8 cellular contexts compared by ENCODE assay signal in the genomic region with DNA sequence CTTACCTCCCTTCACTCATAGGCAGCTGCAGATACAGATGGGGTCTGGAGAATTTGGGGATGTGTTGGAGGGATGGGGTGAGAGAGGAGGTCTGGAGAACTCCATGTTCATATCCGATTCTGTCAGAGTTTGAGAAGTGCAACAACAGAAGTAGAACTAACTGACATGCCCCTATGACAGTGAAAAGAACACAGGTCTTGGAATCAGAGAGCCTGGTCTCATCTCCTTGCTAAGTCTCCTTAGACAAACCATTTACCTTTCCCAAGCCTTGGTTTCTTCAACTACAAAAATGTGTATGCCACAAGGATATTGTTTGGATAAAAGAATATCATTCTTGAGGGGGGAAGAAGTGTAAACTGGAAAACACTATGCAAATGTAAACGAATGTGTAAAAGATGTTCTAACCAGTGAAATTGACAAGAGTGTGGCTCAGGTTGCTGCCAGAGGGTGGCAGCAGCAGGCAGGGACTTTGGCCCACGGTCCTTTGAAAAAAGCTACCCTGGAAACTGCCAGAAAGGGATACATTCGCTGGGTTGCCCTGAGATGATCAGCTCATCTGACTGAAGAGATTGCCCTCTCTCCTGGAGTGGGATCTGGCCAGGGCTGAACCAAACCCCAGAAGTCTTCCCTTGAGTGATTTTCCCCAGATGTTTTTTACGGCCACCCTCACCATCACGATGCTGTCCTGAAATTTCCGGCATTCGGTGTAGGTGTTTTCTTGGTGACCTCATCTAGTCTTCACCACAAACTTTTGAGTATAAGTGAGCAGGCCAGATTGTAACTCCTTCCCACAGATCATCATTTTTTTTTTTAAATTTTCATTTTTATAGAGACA. TPM values are rescaled to one million over a fixed set of nuclear protein-coding genes. Genes with fewer than 3 reads are reported as not detected.
DNase-seq lines count a peak whose midpoint lies in the region; ATAC-seq lines count a peak whose summit lies in the region.

No MANE protein-coding gene starts in this region.

- peak; percentile 45 for ATAC-seq in HG03045 (IDR thresholded peaks at IDR 0.05; ENCODE audit: unreplicated experiment)

- H3K36me3 Mint-ChIP-seq in activated CD4-positive, alpha-beta T cell treated with anti-CD3 and anti-CD28 coated beads, Interleukin-2, amount 10 ng/mL, durations not matched to agents 24 days and 14 days (ENCODE audit: low read depth) = peaks cover 15% of the 10 kb centered on the region

- H3K9me3 Mint-ChIP-seq in activated CD4-positive, alpha-beta T cell treated with anti-CD3 and anti-CD28 coated beads, Interleukin-2, amount 10 ng/mL, durations not matched to agents 24 days and 14 days = peaks cover 9% of the 10 kb centered on the region

- DNase-seq in DMS79 treated with DMSO at 0.1 percent for 48 hours (lab: John Stamatoyannopoulos, UW) (peak; percentile 35), DMS79 (lab: John Stamatoyannopoulos, UW) (no peak), NCI-H446 (lab: John Stamatoyannopoulos, UW) (peak; percentile 39 to 81), dedifferentiated amniotic fluid mesenchymal stem cell (ENCODE audit: extremely low spot score) (peak; percentile 60), medulla oblongata (ENCODE audit: extremely low spot score) (peak; percentile 69)
- peak; percentile 93 for DNase-seq in activated CD4-positive, alpha-beta T cell treated with anti-CD3 and anti-CD28 coated beads, Interleukin-2, amount 10 ng/mL, durations not matched to agents 24 days and 14 days
- peak; percentile 55 to 57 for DNase-seq in stimulated activated CD8-positive, alpha-beta memory T cell treated with anti-CD3 and anti-CD28 coated beads, Interleukin-2, amount 100 ng/mL, for 1 hour (ENCODE audit: low read depth in 2 of 2)

- peaks cover 67% of the 10 kb centered on the region for H3K4me1 Mint-ChIP-seq in activated CD4-positive, alpha-beta T cell treated with anti-CD3 and anti-CD28 coated beads, Interleukin-2, amount 10 ng/mL, durations not matched to agents 24 days and 14 days

- peak overlapping the region; percentile 100 for H3K27ac Mint-ChIP-seq in activated CD4-positive, alpha-beta T cell treated with anti-CD3 and anti-CD28 coated beads, Interleukin-2, amount 10 ng/mL, durations not matched to agents 24 days and 14 days

- H3K4me3 Mint-ChIP-seq in activated CD4-positive, alpha-beta T cell treated with anti-CD3 and anti-CD28 coated beads, Interleukin-2, amount 10 ng/mL, durations not matched to agents 24 days and 14 days = peak overlapping the region; percentile 76

- no peaks in the 10 kb centered on the region for H3K27me3 Mint-ChIP-seq in activated CD4-positive, alpha-beta T cell treated with anti-CD3 and anti-CD28 coated beads, Interleukin-2, amount 10 ng/mL, durations not matched to agents 24 days and 14 days

- intact Hi-C loops in activated CD4-positive, alpha-beta T cell treated with anti-CD3 and anti-CD28 coated beads, Interleukin-2, amount 10 ng/mL, durations not matched to agents 24 days and 14 days (cut with micrococcal nuclease) = loop anchor here (1.0 to 10.0 kb wide), 12 partner anchors 80 to 928 kb away; partner anchors contain the start of gene CD101

RNA-seq across cellular contexts. Expression of gene CD2, which starts 17.0 kb away (rescaled TPM):
- total RNA-seq in activated CD4-positive, alpha-beta T cell treated with anti-CD3 and anti-CD28 coated beads, Interleukin-2, amount 10 ng/mL, durations not matched to agents 24 days and 14 days = 500 and 501 TPM in 2 replicates
